ENCODE assay signal across 10 cellular contexts in the genomic region with DNA sequence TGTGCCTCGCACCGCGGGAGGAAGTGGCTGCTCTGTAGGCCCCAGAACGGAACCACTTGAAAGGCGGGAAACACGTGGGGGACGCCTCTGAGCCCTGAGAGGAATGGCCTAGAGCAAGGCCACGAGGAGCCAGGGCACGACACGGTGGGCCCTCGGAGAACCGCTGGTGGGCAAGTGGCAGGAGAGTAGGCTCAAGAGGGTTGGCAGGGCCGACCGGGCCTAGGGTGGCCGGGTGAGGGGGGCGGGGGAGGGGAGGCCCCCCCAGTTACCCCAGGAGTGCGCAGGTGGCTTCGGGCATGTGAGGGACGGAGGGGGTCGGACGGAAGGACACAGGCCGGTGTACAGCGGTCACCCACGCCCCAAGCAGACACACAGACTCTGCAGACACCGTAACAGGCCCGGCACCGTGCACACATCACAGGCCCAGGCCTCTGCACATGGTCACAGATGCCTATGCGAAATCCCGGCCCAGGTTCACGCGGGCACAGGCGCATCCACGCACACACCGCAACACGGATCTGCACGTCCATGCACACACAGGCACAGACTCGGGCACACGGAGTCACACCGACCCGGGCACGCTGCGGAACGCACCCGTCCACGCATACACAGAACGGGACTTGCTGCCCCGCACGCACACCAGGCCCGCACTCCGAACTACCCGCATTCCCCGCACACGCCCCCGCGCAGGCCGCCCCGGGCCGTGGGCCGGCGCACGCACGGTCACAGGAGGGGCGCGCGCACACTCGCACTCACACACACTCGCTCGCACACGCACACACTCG. TPM values are rescaled to one million over a fixed set of nuclear protein-coding genes. Genes with fewer than 3 reads are reported as not detected.
A peak's percentile ranks its signal among the peaks of the same experiment; 100 is the strongest.
DNase-seq lines count a peak whose midpoint lies in the region; ATAC-seq, FAIRE-seq and TF ChIP-seq lines count a peak whose summit lies in the region.
"Had no signal": no experiment of that assay in that cellular context is flagged by ENCODE, and none has a peak within 500 bp of the region (broad histone marks: within the 10 kb centered on the region; RNA-seq: fewer than 3 reads in every experiment).

Gene MGAT3, plus strand, starts transcription at position 751 of the 785 bp plus-strand sequence. CDS start 30,336 bp downstream, outside the sequence.

- no peaks in the 10 kb centered on the region for H3K36me3 Mint-ChIP-seq in activated naive CD4-positive, alpha-beta T cell treated with anti-CD3 and anti-CD28 coated beads for 36 hours (ENCODE audit: low read depth)
- peaks cover under 1% of the 10 kb centered on the region for H3K36me3 Mint-ChIP-seq in memory B cell

- H3K9ac ChIP-seq in GM12878 (ENCODE audit: control insufficient read depth, insufficient read depth, low read length): peak within 1 kb of the TSS; percentile 85

- H3K4me2 ChIP-seq in GM12878 (ENCODE audit: control insufficient read depth, insufficient read depth): peak within 1 kb of the TSS; percentile 84

- no peak for TF ChIP-seq CTCF in GM12878 (IDR thresholded peaks at IDR 0.05 in 2 of 3, conservative IDR thresholded peaks at IDR 0.05 in 1 of 3; ENCODE audit: control insufficient read depth in 2 of 3, extremely low read depth in 1 of 3, insufficient read depth in 1 of 3, low read depth in 3 of 3, low read length in 3 of 3)

- peaks cover 55% of the 10 kb centered on the region for H3K79me2 ChIP-seq in GM12878 (ENCODE audit: control insufficient read depth, insufficient read depth, low read length)

- DNase-seq in activated naive CD4-positive, alpha-beta T cell treated with anti-CD3 and anti-CD28 coated beads for 36 hours: no peak
- no peak for DNase-seq in activated naive CD4-positive, alpha-beta T cell treated with Interleukin-2 at 50 U/mL for 16 hours
- no peak for DNase-seq in GM12878 (ENCODE audit: low read depth, low spot score)
- DNase-seq in memory B cell (ENCODE audit: low spot score in 2 of 2): no peak
- DNase-seq in NOMO-1 treated with DMSO at 0.1 percent for 48 hours (lab: John Stamatoyannopoulos, UW; ENCODE audit: unreplicated experiment): no peak
- DNase-seq in SIG-M5 (lab: John Stamatoyannopoulos, UW): no peak
- DNase-seq: NCI-H1105 treated with DMSO at 0.1 percent for 48 hours had no signal

- peaks cover 11% of the 10 kb centered on the region for H3K4me1 Mint-ChIP-seq in activated naive CD4-positive, alpha-beta T cell treated with anti-CD3 and anti-CD28 coated beads for 36 hours (ENCODE audit: low read depth)
- peaks cover 44% of the 10 kb centered on the region for H3K4me1 Mint-ChIP-seq in memory B cell

- CTCF ChIA-PET in activated naive CD4-positive, alpha-beta T cell treated with anti-CD3 and anti-CD28 coated beads for 36 hours (lab: Charles Lee): no interaction called here
- CTCF ChIA-PET in GM12878 (lab: Yijun Ruan, JAX): no interaction called here

- H3K36me3 ChIP-seq in GM12878 (ENCODE audit: control insufficient read depth in 2 of 2, insufficient read depth in 2 of 2, low read length in 1 of 2) (no peaks in the 10 kb centered on the region; a peak in 2 of 4 replicates), urinary bladder (ENCODE audit: insufficient read depth) (no peaks in the 10 kb centered on the region)

- SMC1A ChIA-PET in GM12878 (lab: Charles Lee; ENCODE audit: uncharacterized antibody, unreplicated experiment): no interaction called here

- H3K27me3 Mint-ChIP-seq in activated naive CD4-positive, alpha-beta T cell treated with anti-CD3 and anti-CD28 coated beads for 36 hours (ENCODE audit: low read depth): peaks cover 40% of the 10 kb centered on the region
- no peaks in the 10 kb centered on the region for H3K27me3 Mint-ChIP-seq in memory B cell

- FAIRE-seq in GM12878 (lab: Jason Lieb, UNC): no peak

- TF ChIP-seq RAD21 in GM12878 (IDR thresholded peaks at IDR 0.05; ENCODE audit: insufficient read depth, low read depth, low read length): no peak

- intact Hi-C loops in activated naive CD4-positive, alpha-beta T cell treated with anti-CD3 and anti-CD28 coated beads for 36 hours (cut with micrococcal nuclease): no loop called here
- intact Hi-C loops in GM12878 (cut with micrococcal nuclease; ENCODE audit: unreplicated experiment): no loop called here

- RAD21 ChIA-PET in GM12878 (lab: Charles Lee; ENCODE audit: unreplicated experiment): no interaction called here

- no peak for TF ChIP-seq EP300 in GM12878 (IDR thresholded peaks at IDR 0.05; ENCODE audit: borderline replicate concordance in 1 of 2, control insufficient read depth in 1 of 2, low read depth in 2 of 2, low read length in 2 of 2)

- BruUV-seq in GM12878 (replicated peaks; lab: Mats Ljungman, UMichigan): no TSS peak

- POLR2A ChIA-PET in GM12878 (lab: Charles Lee): no interaction called here

- H3K4me1 ChIP-seq in GM12878 (ENCODE audit: control insufficient read depth, insufficient read depth, low read length): peaks cover 10% of the 10 kb centered on the region
- no peaks in the 10 kb centered on the region for H3K4me1 ChIP-seq in urinary bladder (ENCODE audit: insufficient read depth)

- no peaks in the 10 kb centered on the region for H3K9me3 ChIP-seq in GM12878 (replicated peaks; ENCODE audit: control insufficient read depth, insufficient read depth, low read length)

- H3K9me3 Mint-ChIP-seq in activated naive CD4-positive, alpha-beta T cell treated with anti-CD3 and anti-CD28 coated beads for 36 hours: no peaks in the 10 kb centered on the region
- no peaks in the 10 kb centered on the region for H3K9me3 Mint-ChIP-seq in memory B cell

- peak within 1 kb of the TSS; percentile 53 for H3K4me3 Mint-ChIP-seq in activated naive CD4-positive, alpha-beta T cell treated with anti-CD3 and anti-CD28 coated beads for 36 hours
- H3K4me3 Mint-ChIP-seq in memory B cell: peak within 1 kb of the TSS; percentile 78

- in situ Hi-C loops in GM12878 (cut with MboI): no loop called here

- H3K4me3 ChIP-seq in GM12878 (peak within 1 kb of the TSS; percentile 86), urinary bladder (ENCODE audit: low read depth, low read length) (peak within 1 kb of the TSS; percentile 63)

- H4K20me1 ChIP-seq in GM12878 (ENCODE audit: control insufficient read depth, insufficient read depth): no peaks in the 10 kb centered on the region

- H3K27ac ChIP-seq in GM12878 (ENCODE audit: control insufficient read depth, insufficient read depth) (peak within 1 kb of the TSS; percentile 78), urinary bladder (ENCODE audit: low read depth) (no peak within 1 kb of the TSS)

- no peaks in the 10 kb centered on the region for H3K27me3 ChIP-seq in GM12878 (replicated peaks in 1 of 2; ENCODE audit: control insufficient read depth in 2 of 2, insufficient read depth in 2 of 2, low read length in 1 of 2)

- WGBS in GM12878 (ENCODE audit: insufficient coverage, insufficient replicate concordance, low lambda C conversion rate, missing lambda C conversion rate): 61% methylated on average over 37 of the region's 70 CpGs
- WGBS in urinary bladder: 44% methylated on average over 70 of the region's 70 CpGs

- 0 out of 2 replicates have a peak, but pooled peaks have one; percentile 27 for TF ChIP-seq POLR2A in GM12878 (IDR thresholded peaks at IDR 0.05; ENCODE audit: low read depth, low read length)

- H2AFZ ChIP-seq in GM12878 (ENCODE audit: control insufficient read depth, low read depth, low read length): no peak within 1 kb of the TSS

- ATAC-seq in GM12878 (no peak), memory B cell (ENCODE audit: low read depth) (peak; percentile 36), GM18498 (IDR thresholded peaks at IDR 0.05; ENCODE audit: unreplicated experiment) (no peak)

- H3K27ac Mint-ChIP-seq in activated naive CD4-positive, alpha-beta T cell treated with anti-CD3 and anti-CD28 coated beads for 36 hours: no peak within 1 kb of the TSS
- peak within 1 kb of the TSS; percentile 76 for H3K27ac Mint-ChIP-seq in memory B cell

TF ChIP-seq in GM12878, 131 proteins besides CTCF, POLR2A, EP300 and RAD21 (continues in another document):
- TF ChIP-seq STAT1 (conservative IDR thresholded peaks at IDR 0.05) (no peak), CHD4 (IDR thresholded peaks at IDR 0.05) (no peak), MEF2B (IDR thresholded peaks at IDR 0.05; ENCODE audit: partially characterized antibody, poor library complexity, severe bottlenecking) (no peak), HDGF (IDR thresholded peaks at IDR 0.05) (peak; percentile 49; the same call in 1 of the 2 replicates)
- TF ChIP-seq, protein P1, sequence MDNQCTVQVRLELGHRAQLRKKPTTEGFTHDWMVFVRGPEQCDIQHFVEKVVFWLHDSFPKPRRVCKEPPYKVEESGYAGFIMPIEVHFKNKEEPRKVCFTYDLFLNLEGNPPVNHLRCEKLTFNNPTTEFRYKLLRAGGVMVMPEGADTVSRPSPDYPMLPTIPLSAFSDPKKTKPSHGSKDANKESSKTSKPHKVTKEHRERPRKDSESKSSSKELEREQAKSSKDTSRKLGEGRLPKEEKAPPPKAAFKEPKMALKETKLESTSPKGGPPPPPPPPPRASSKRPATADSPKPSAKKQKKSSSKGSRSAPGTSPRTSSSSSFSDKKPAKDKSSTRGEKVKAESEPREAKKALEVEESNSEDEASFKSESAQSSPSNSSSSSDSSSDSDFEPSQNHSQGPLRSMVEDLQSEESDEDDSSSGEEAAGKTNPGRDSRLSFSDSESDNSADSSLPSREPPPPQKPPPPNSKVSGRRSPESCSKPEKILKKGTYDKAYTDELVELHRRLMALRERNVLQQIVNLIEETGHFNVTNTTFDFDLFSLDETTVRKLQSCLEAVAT (IDR thresholded peaks at IDR 0.05): peak; percentile 93

RNA-seq across cellular contexts. Expression of gene MGAT3, which starts in this region (rescaled TPM):
- total RNA-seq in activated naive CD4-positive, alpha-beta T cell treated with anti-CD3 and anti-CD28 coated beads for 36 hours: under 1 TPM; 0.40 to 0.62 TPM
- total RNA-seq in GM12878 (2013; cell fraction: nucleolus; rRNA removed): 32.8 and 36.9 TPM in 2 replicates
- 11.3 and 12.0 TPM in 2 replicates for total RNA-seq in GM12878 (2014; rRNA removed)
- 11.8 and 12.5 TPM in 2 replicates for total RNA-seq in GM12878 (2014; rRNA removed; fragmentation: Illumina TruSeq; extraction: Trizol)
- total RNA-seq in GM12878 (2021): 38.5 and 40.2 TPM in 2 replicates
- polyA plus RNA-seq in GM12878 (2011; ENCODE audit: low read depth): 6.3 TPM
- 9.5 and 16.9 TPM in 2 replicates for polyA plus RNA-seq in GM12878 (2011; rRNA removed)
- 21.5 and 27.7 TPM in 2 replicates for polyA plus RNA-seq in GM12878 (2011; cell fraction: cytosol; rRNA removed)
- polyA plus RNA-seq in GM12878 (2011; cell fraction: nucleus; rRNA removed): 27.2 and 30.1 TPM in 2 replicates
- 13.9 and 17.0 TPM in 2 replicates for polyA plus RNA-seq in GM12878 (2012)
- 5.8 and 12.1 TPM in 2 replicates for polyA plus RNA-seq in GM12878 (2014; fragmentation: Illumina TruSeq; extraction: Trizol)
- polyA plus RNA-seq in GM12878 (2014; fragmentation: Nextera tagmentation; extraction: Ambion mirVana): 1 to 10 TPM in 1 of 2 experiments, under 1 TPM in 1; 0.32 to 1.1 TPM
- 23.5 and 25.6 TPM in 2 replicates for polyA plus RNA-seq in GM12878 (2014; rRNA removed)
- 1 to 10 TPM; 8.3 to 8.4 TPM for polyA plus RNA-seq in GM12878 (2016; fragmentation: Nextera tagmentation; extraction: Ambion mirVana)
- polyA minus RNA-seq in GM12878 (2011; rRNA and poly(A)+ RNA removed): 22.1 and 40.9 TPM in 2 replicates
- 20.5 and 24.1 TPM in 2 replicates for polyA minus RNA-seq in GM12878 (2011; cell fraction: cytosol; rRNA and poly(A)+ RNA removed)
- 8.3 and 15.4 TPM in 2 replicates for polyA minus RNA-seq in GM12878 (2011; cell fraction: nucleus; rRNA and poly(A)+ RNA removed)
- total RNA-seq in urinary bladder: 4.2 TPM
- polyA plus RNA-seq in urinary bladder: 4.8 TPM
- total RNA-seq: dermis microvascular lymphatic vessel endothelial cell had no signal
